ENCODE assay signal across 8 cellular contexts in genomic region chr4:1347410-1347864, GRCh38. TPM values are rescaled to one million over a fixed set of nuclear protein-coding genes. Genes with fewer than 3 reads are reported as not detected.
DNase-seq lines count a peak whose midpoint lies in the region; ATAC-seq, FAIRE-seq and TF ChIP-seq lines count a peak whose summit lies in the region.

No MANE protein-coding gene starts in this region.

- H3K4me1 Mint-ChIP-seq in CD8-positive, alpha-beta memory T cell = peaks cover 39 to 56% (median 45%) of the 10 kb centered on the region in 3 donors

- H3K27me3 ChIP-seq in CD8-positive, alpha-beta memory T cell (ENCODE audit: insufficient read depth, low read length, poor library complexity, severe bottlenecking) = no peaks in the 10 kb centered on the region
- no peaks in the 10 kb centered on the region for H3K27me3 ChIP-seq in Peyer's patch
- no peaks in the 10 kb centered on the region for H3K27me3 ChIP-seq in right atrium auricular region
- no peaks in the 10 kb centered on the region for H3K27me3 ChIP-seq in psoas muscle (ENCODE audit: insufficient read depth in 3 of 3, low read length in 2 of 3)

- no peaks in the 10 kb centered on the region for H3K9me3 Mint-ChIP-seq in CD8-positive, alpha-beta memory T cell

- peak overlapping the region; percentile 82 for H3K4me3 ChIP-seq in CD8-positive, alpha-beta memory T cell (ENCODE audit: low read length)
- H3K4me3 ChIP-seq in Peyer's patch = peak overlapping the region; percentile 94 to 100 (median 95)
- peak overlapping the region; percentile 67 to 99 for H3K4me3 ChIP-seq in right atrium auricular region
- peak overlapping the region; percentile 95 for H3K4me3 ChIP-seq in psoas muscle

- CTCF ChIA-PET in CD8-positive, alpha-beta memory T cell (lab: Charles Lee) = interaction anchor here (0.7 to 3.5 kb wide), 17 partner anchors 8 to 379 kb away, joined by 3 to 28 read pairs (median 7); partner anchors contain the start of genes CTBP1 and MAEA

- no peak for DNase-seq in CD8-positive, alpha-beta memory T cell
- DNase-seq in GM19239 (ENCODE audit: insufficient read length, low spot score) = peak; percentile 88
- peak; percentile 52 to 82 (median 76) for DNase-seq in Peyer's patch
- peak; percentile 93 for DNase-seq in right atrium auricular region (ENCODE audit: low spot score)
- peak; percentile 81 to 88 for DNase-seq in psoas muscle
- DNase-seq in DMS153 (lab: John Stamatoyannopoulos, UW) = no peak

- H3K36me3 Mint-ChIP-seq in CD8-positive, alpha-beta memory T cell = peaks cover 0 to 31% (median 5%) of the 10 kb centered on the region in 3 donors

- ATAC-seq in HG03342 (IDR thresholded peaks at IDR 0.05; ENCODE audit: unreplicated experiment) (peak; percentile 27), psoas muscle (peak; percentile 20 to 39 (median 22))

- peaks cover 0 to 2% of the 10 kb centered on the region in 2 donors for H3K27me3 Mint-ChIP-seq in CD8-positive, alpha-beta memory T cell

- 0% methylated on average over 30 to 43 of the region's 43 CpGs for WGBS in psoas muscle, 3 donors

- H3K36me3 ChIP-seq in CD8-positive, alpha-beta memory T cell (ENCODE audit: insufficient read depth, low read length) = no peaks in the 10 kb centered on the region
- peaks cover 0 to 10% (median 0%) of the 10 kb centered on the region in 3 donors for H3K36me3 ChIP-seq in Peyer's patch
- H3K36me3 ChIP-seq in right atrium auricular region = peaks cover 3% of the 10 kb centered on the region
- peaks cover 0 to 21% of the 10 kb centered on the region in 2 donors for H3K36me3 ChIP-seq in psoas muscle (ENCODE audit: insufficient read depth in 1 of 2, low read depth in 1 of 2)

- POLR2A ChIA-PET in CD8-positive, alpha-beta memory T cell (lab: Charles Lee) = interaction anchor here (0.6 to 3.3 kb wide), 9 partner anchors 17 to 1009 kb away, joined by 3 to 59 read pairs (median 6); partner anchors contain the start of genes CTBP1, MAEA and SLBP

- peak overlapping the region; percentile 84 to 98 (median 96) for H3K27ac Mint-ChIP-seq in CD8-positive, alpha-beta memory T cell

- TF ChIP-seq POLR2A in Peyer's patch (IDR thresholded peaks at IDR 0.05) = no peak

- H3K4me1 ChIP-seq in CD8-positive, alpha-beta memory T cell (ENCODE audit: insufficient read depth, low read length) = peaks cover 26% of the 10 kb centered on the region
- H3K4me1 ChIP-seq in Peyer's patch = peaks cover 0 to 31% (median 5%) of the 10 kb centered on the region in 4 donors
- peaks cover 0 to 29% of the 10 kb centered on the region in 2 donors for H3K4me1 ChIP-seq in right atrium auricular region
- H3K4me1 ChIP-seq in psoas muscle = peaks cover 15% of the 10 kb centered on the region

- peak overlapping the region; percentile 85 to 96 (median 90) for H3K4me3 Mint-ChIP-seq in CD8-positive, alpha-beta memory T cell

- TF ChIP-seq CTCF in Peyer's patch (IDR thresholded peaks at IDR 0.05) = peak in 2 of 6 experiments; percentile 2 to 15
- TF ChIP-seq CTCF in right atrium auricular region (IDR thresholded peaks at IDR 0.05) = no peak
- TF ChIP-seq CTCF in psoas muscle (IDR thresholded peaks at IDR 0.05) = no peak

- H3K9me3 ChIP-seq in CD8-positive, alpha-beta memory T cell (ENCODE audit: low read length) = no peaks in the 10 kb centered on the region
- H3K9me3 ChIP-seq in Peyer's patch (no peaks in the 10 kb centered on the region), right atrium auricular region (no peaks in the 10 kb centered on the region), psoas muscle (no peaks in the 10 kb centered on the region)

- intact Hi-C loops in psoas muscle (cut with DNase I) = loop anchor here (5.0 kb wide), 1 partner anchor 55 kb away; no protein-coding TSS in a partner anchor

- H3K27ac ChIP-seq in CD8-positive, alpha-beta memory T cell (ENCODE audit: low read depth, low read length) = peak overlapping the region; percentile 90
- H3K27ac ChIP-seq in Peyer's patch = peak overlapping the region; percentile 100
- peak overlapping the region; percentile 86 for H3K27ac ChIP-seq in angular gyrus (ENCODE audit: low read depth, low read length)
- peak overlapping the region; percentile 97 to 98 for H3K27ac ChIP-seq in right atrium auricular region
- peak overlapping the region; percentile 100 for H3K27ac ChIP-seq in psoas muscle

- peak; percentile 88 for FAIRE-seq in GM19239 (lab: Jason Lieb, UNC)

RNA-seq across cellular contexts. Expression of gene UVSSA, which starts 0.4 kb away (rescaled TPM):
- total RNA-seq in CD8-positive, alpha-beta memory T cell = 10 to 100 TPM; 16.8 to 19.0 TPM
- 6.9 TPM for polyA plus RNA-seq in CD8-positive, alpha-beta memory T cell
- total RNA-seq in Peyer's patch = 100 to 1,000 TPM in 1 of 4 donors, 10 to 100 TPM in 3; 42.2 to 118 (median 77.7) TPM
- total RNA-seq in right atrium auricular region = 1 to 10 TPM; 4.4 to 7.5 TPM
- 1 to 10 TPM; 6.3 to 9.4 (median 8.3) TPM for total RNA-seq in psoas muscle
- 1 to 10 TPM; 1.9 to 9.3 (median 3.6) TPM for polyA plus RNA-seq in psoas muscle

RNA-seq across cellular contexts. Expression of gene MAEA, which starts 57.7 kb away (rescaled TPM):
- total RNA-seq in CD8-positive, alpha-beta memory T cell = 10 to 100 TPM; 59.4 to 63.8 TPM
- polyA plus RNA-seq in CD8-positive, alpha-beta memory T cell = 75.3 TPM
- total RNA-seq in Peyer's patch (100 to 1,000 TPM; 112 to 200 (median 143) TPM), right atrium auricular region (10 to 100 TPM; 46.0 to 51.7 TPM), psoas muscle (10 to 100 TPM; 26.7 to 39.6 (median 33.2) TPM)
- polyA plus RNA-seq in psoas muscle = 10 to 100 TPM; 30.3 to 41.6 (median 38.9) TPM

RNA-seq across cellular contexts. Expression of gene NKX1-1, which starts 58.8 kb away (rescaled TPM):
- total RNA-seq in CD8-positive, alpha-beta memory T cell = not detected
- not detected for polyA plus RNA-seq in CD8-positive, alpha-beta memory T cell
- total RNA-seq in Peyer's patch (not detected), right atrium auricular region (not detected), psoas muscle (not detected)
- polyA plus RNA-seq in psoas muscle = not detected

Comparison
In these comparisons a context has a peak if more than half of its experiments do, and no peak if none do; other contexts are left out.
1. DNase-seq: peak in GM19239 (single experiment), Peyer's patch (3 of 3), right atrium auricular region (single experiment) and psoas muscle (2 of 2); none in CD8-positive, alpha-beta memory T cell (0 of 5) and DMS153 (single experiment).
2. Peak in every context shown above with its lines, with median percentiles within 50 percentile points of each other: H3K27ac ChIP-seq and H3K4me3 ChIP-seq.